Comparison of ENCODE assay signal across 12 cellular contexts in the genomic region with DNA sequence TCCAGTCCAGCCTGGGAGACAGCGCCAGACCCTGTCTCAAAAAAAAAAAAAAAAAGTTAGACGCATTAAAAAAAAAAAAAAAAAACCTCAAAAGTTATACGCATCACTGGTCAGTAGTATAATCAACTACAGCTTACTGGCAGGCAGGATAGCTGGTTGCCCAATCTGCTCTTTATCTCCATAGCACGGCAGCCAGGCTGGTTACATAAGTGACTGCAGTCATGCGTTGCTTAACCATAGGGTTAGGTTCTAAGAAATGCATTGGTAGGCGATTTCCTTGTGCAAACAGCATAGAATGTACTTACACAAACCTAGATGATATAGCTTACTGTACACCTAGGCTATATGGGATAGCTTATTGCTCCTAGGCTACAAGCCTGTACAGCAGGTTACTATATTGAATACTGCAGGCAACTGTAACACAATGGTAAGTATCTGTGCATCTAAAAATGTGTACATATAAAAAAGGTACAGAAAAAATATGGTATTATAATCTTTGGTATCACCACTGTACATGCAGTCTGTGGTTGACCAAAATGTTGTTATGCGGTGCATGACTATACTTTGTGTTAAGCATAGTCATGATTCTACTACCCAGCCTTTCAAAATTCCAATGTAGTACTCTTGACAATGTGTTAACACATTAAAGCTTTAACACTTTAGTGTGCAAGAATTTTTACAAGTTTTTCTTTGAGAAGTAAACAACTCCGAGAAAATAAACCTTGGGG.
DNase-seq lines count a peak whose midpoint lies in the region; ATAC-seq, FAIRE-seq and TF ChIP-seq lines count a peak whose summit lies in the region.
"Had no signal": no experiment of that assay in that cellular context is flagged by ENCODE, and none has a peak within 500 bp of the region (broad histone marks: within the 10 kb centered on the region; RNA-seq: fewer than 3 reads in every experiment).

No MANE protein-coding gene starts in this region.

- ATAC-seq in HG03280 (IDR thresholded peaks at IDR 0.05; ENCODE audit: unreplicated experiment), result no peak

- peak; percentile 94 for FAIRE-seq in RCC 7860 (lab: Jason Lieb, UNC)
- FAIRE-seq: endothelial cell of umbilical vein had no signal

- TF ChIP-seq CTCF in fibroblast of pulmonary artery (IDR thresholded peaks at IDR 0.05; ENCODE audit: low read length, missing control alignments), result no peak

- no peak overlapping the region for H3K4me3 ChIP-seq in fibroblast of pulmonary artery (replicated peaks; ENCODE audit: low read depth, low read length)

- peak; percentile 62 for DNase-seq in HK-2 (ENCODE audit: unreplicated experiment)
- DNase-seq in RCC 7860 (ENCODE audit: low spot score), result peak; percentile 80
- peak; percentile 64 for DNase-seq in fibroblast of pulmonary artery (ENCODE audit: low read depth)
- DNase-seq in putamen (ENCODE audit: low spot score), result peak; percentile 50
- no peak for DNase-seq in NCI-H2196 treated with DMSO at 0.1 percent for 48 hours (lab: John Stamatoyannopoulos, UW; ENCODE audit: unreplicated experiment)
- no peak for DNase-seq in NCI-H1930 (lab: John Stamatoyannopoulos, UW)
- no peak for DNase-seq in activated CD4-positive, alpha-beta T cell treated with anti-CD3 and anti-CD28 coated beads for 4 hours
- DNase-seq: activated CD4-positive, alpha-beta T cell treated with anti-CD3 and anti-CD28 coated beads for 1 hour; activated naive CD8-positive, alpha-beta T cell treated with anti-CD3 and anti-CD28 coated beads, Interleukin-2, amount 10 ng/mL, durations not matched to agents 7 days and 5 days; stimulated activated CD4-positive, alpha-beta T cell treated with anti-CD3 and anti-CD28 coated beads, Interleukin-12 subunit alpha, Interleukin-12 subunit beta, amount 100 ng/mL, for 4 hours had no signal

Comparison
In these comparisons a context has a peak if more than half of its experiments do, and no peak if none do; other contexts are left out.
1. DNase-seq: peak in HK-2 (single experiment), RCC 7860 (single experiment), fibroblast of pulmonary artery (single experiment) and putamen (single experiment); none in NCI-H2196 treated with DMSO at 0.1 percent for 48 hours (single experiment), NCI-H1930 (0 of 2) and activated CD4-positive, alpha-beta T cell treated with anti-CD3 and anti-CD28 coated beads for 4 hours (0 of 2).